10 cellular contexts compared by ENCODE assay signal in genomic region chr11:1854949-1855885, GRCh38. TPM values are rescaled to one million over a fixed set of nuclear protein-coding genes. Genes with fewer than 3 reads are reported as not detected.
DNase-seq lines count a peak whose midpoint lies in the region; ATAC-seq and TF ChIP-seq lines count a peak whose summit lies in the region.
"Had no signal": no experiment of that assay in that cellular context is flagged by ENCODE, and none has a peak within 500 bp of the region (broad histone marks: within the 10 kb centered on the region; RNA-seq: fewer than 3 reads in every experiment).

No MANE protein-coding gene starts in this region.

- DNase-seq in activated B cell treated with CpG ODN at 0.5 μM for 24 hours (no peak), coronary artery (ENCODE audit: low spot score) (no peak), esophagus squamous epithelium (lab: John Stamatoyannopoulos, UW) (no peak), foreskin keratinocyte (no peak), SW 1271 (lab: John Stamatoyannopoulos, UW) (no peak)

- CTCF ChIA-PET in activated B cell treated with CpG ODN at 0.5 μM for 24 hours (lab: Charles Lee), result interaction anchor here (1.0 to 2.6 kb wide), 2 partner anchors 27 to 36 kb away, joined by 3 to 12 read pairs; partner anchors contain the start of gene PRR33

- H3K27ac Mint-ChIP-seq in activated B cell treated with CpG ODN at 0.5 μM for 24 hours, result peak overlapping the region; percentile 63

- H3K4me1 Mint-ChIP-seq in activated B cell treated with CpG ODN at 0.5 μM for 24 hours, result peaks cover 75% of the 10 kb centered on the region

- WGBS in esophagus squamous epithelium, 2 donors, result 100% methylated on average over 2 of the region's 26 CpGs; no CpG with 5 or more reads in 1 of the 2 donors

- no peak for TF ChIP-seq POLR2A in esophagus squamous epithelium (IDR thresholded peaks at IDR 0.05)

- H3K36me3 ChIP-seq in skeletal muscle tissue (ENCODE audit: control insufficient read depth in 3 of 3, insufficient read depth in 3 of 3, low read length in 3 of 3) (no peaks in the 10 kb centered on the region), esophagus squamous epithelium (no peaks in the 10 kb centered on the region)
- H3K36me3 ChIP-seq: left lung had no signal

- H3K4me3 ChIP-seq in skeletal muscle tissue (ENCODE audit: low read length in 3 of 3), result peak overlapping the region in 1 of 3 donors; percentile 36
- no peak overlapping the region for H3K4me3 ChIP-seq in coronary artery
- H3K4me3 ChIP-seq in esophagus squamous epithelium, result peak overlapping the region in 2 of 4 donors; percentile 41 to 58

- ATAC-seq in GM18868 (IDR thresholded peaks at IDR 0.05; ENCODE audit: unreplicated experiment), result peak; percentile 40
- ATAC-seq in HG02642 (IDR thresholded peaks at IDR 0.05; ENCODE audit: poor library complexity, unreplicated experiment), result peak; percentile 35
- peak; percentile 20 for ATAC-seq in activated B cell treated with CpG ODN at 0.5 μM for 24 hours (ENCODE audit: low read depth)
- ATAC-seq in foreskin keratinocyte, result no peak
- ATAC-seq: left lung had no signal

- peak overlapping the region; percentile 79 for H3K27ac ChIP-seq in skeletal muscle tissue (ENCODE audit: low read depth, low read length)
- no peak overlapping the region for H3K27ac ChIP-seq in coronary artery
- peak overlapping the region in 1 of 4 donors; percentile 9 for H3K27ac ChIP-seq in esophagus squamous epithelium
- H3K27ac ChIP-seq in foreskin keratinocyte, result no peak overlapping the region

- intact Hi-C loops in activated B cell treated with CpG ODN at 0.5 μM for 24 hours (cut with micrococcal nuclease), result loop anchor here (1.0 to 10.0 kb wide), 7 partner anchors 12 to 1240 kb away; partner anchors contain the start of genes DUSP8, IRF7 and TNNT3
- intact Hi-C loops in esophagus squamous epithelium (cut with DNase I), result no loop called here

- no peaks in the 10 kb centered on the region for H3K27me3 Mint-ChIP-seq in activated B cell treated with CpG ODN at 0.5 μM for 24 hours

- POLR2A ChIA-PET in activated B cell treated with CpG ODN at 0.5 μM for 24 hours (lab: Charles Lee), result interaction anchor here (0.7 to 6.6 kb wide), 7 partner anchors 16 to 446 kb away, joined by 3 to 55 read pairs (median 4); partner anchors contain the start of genes C11orf21, TNNI2 and TSPAN32

- H3K4me1 ChIP-seq in skeletal muscle tissue (ENCODE audit: control insufficient read depth in 3 of 3, insufficient read depth in 3 of 3, low read length in 3 of 3), result peaks cover 24 to 56% (median 25%) of the 10 kb centered on the region in 3 donors
- peaks cover 0 to 33% (median 7%) of the 10 kb centered on the region in 3 donors for H3K4me1 ChIP-seq in esophagus squamous epithelium
- no peaks in the 10 kb centered on the region for H3K4me1 ChIP-seq in foreskin keratinocyte

- H3K9me3 ChIP-seq in skeletal muscle tissue (ENCODE audit: control insufficient read depth in 3 of 3, low read length in 3 of 3), result no peaks in the 10 kb centered on the region
- no peaks in the 10 kb centered on the region for H3K9me3 ChIP-seq in esophagus squamous epithelium
- H3K9me3 ChIP-seq: left lung had no signal

- no peak for TF ChIP-seq CTCF in activated B cell treated with CpG ODN at 0.5 μM for 24 hours (IDR thresholded peaks at IDR 0.05)
- TF ChIP-seq CTCF in coronary artery (IDR thresholded peaks at IDR 0.05), result no peak
- TF ChIP-seq CTCF in esophagus squamous epithelium (IDR thresholded peaks at IDR 0.05), result no peak
- TF ChIP-seq CTCF in foreskin keratinocyte (conservative IDR thresholded peaks at IDR 0.05), result no peak

- peaks cover 26% of the 10 kb centered on the region for H3K36me3 Mint-ChIP-seq in activated B cell treated with CpG ODN at 0.5 μM for 24 hours (ENCODE audit: low read depth)

- H3K27me3 ChIP-seq in skeletal muscle tissue (ENCODE audit: control insufficient read depth in 3 of 3, insufficient read depth in 3 of 3, low read length in 3 of 3), result no peaks in the 10 kb centered on the region
- no peaks in the 10 kb centered on the region for H3K27me3 ChIP-seq in esophagus squamous epithelium
- peaks cover 7% of the 10 kb centered on the region for H3K27me3 ChIP-seq in foreskin keratinocyte
- H3K27me3 ChIP-seq: left lung had no signal

- H3K4me3 Mint-ChIP-seq in activated B cell treated with CpG ODN at 0.5 μM for 24 hours, result peak overlapping the region; percentile 99

- H3K9ac ChIP-seq in skeletal muscle tissue (ENCODE audit: low read depth in 1 of 3, low read length in 3 of 3), result peak overlapping the region; percentile 32 to 64 (median 57)

- no peaks in the 10 kb centered on the region for H3K9me3 Mint-ChIP-seq in activated B cell treated with CpG ODN at 0.5 μM for 24 hours

RNA-seq across cellular contexts. Expression of gene LSP1, which starts 2.3 kb away (rescaled TPM):
- total RNA-seq in activated B cell treated with CpG ODN at 0.5 μM for 24 hours (301 and 303 TPM in 2 replicates), skeletal muscle tissue (29.2 TPM), esophagus squamous epithelium (10 to 100 TPM; 23.3 to 75.9 (median 46.4) TPM), foreskin keratinocyte (0.49 and 1.1 TPM in 2 replicates)
- 1.3 and 1.7 TPM in 2 replicates for polyA plus RNA-seq in foreskin keratinocyte

RNA-seq across cellular contexts. Expression of gene TNNI2, which starts 16.4 kb away (rescaled TPM):
- total RNA-seq in activated B cell treated with CpG ODN at 0.5 μM for 24 hours (1.0 and 1.5 TPM in 2 replicates), skeletal muscle tissue (2,937 TPM), esophagus squamous epithelium (10 to 100 TPM in 3 of 4 donors, not detected in 1; 14.7 to 23.8 (median 15.0) TPM), foreskin keratinocyte (5.6 and 8.6 TPM in 2 replicates)
- polyA plus RNA-seq in foreskin keratinocyte, result 8.2 and 13.1 TPM in 2 replicates
- total RNA-seq: HT1080 had no signal

RNA-seq across cellular contexts. Expression of gene SYT8, which starts 20.4 kb away (rescaled TPM):
- total RNA-seq in activated B cell treated with CpG ODN at 0.5 μM for 24 hours (not detected in 2 replicates), skeletal muscle tissue (not detected), esophagus squamous epithelium (100 to 1,000 TPM in 1 of 4 donors, 10 to 100 TPM in 3; 28.7 to 110 (median 69.3) TPM), foreskin keratinocyte (18.1 and 21.1 TPM in 2 replicates)
- polyA plus RNA-seq in foreskin keratinocyte, result 28.4 and 29.4 TPM in 2 replicates
- total RNA-seq: HT1080 had no signal

RNA-seq across cellular contexts. Expression of gene PRR33, which starts 36.5 kb away (rescaled TPM):
- 0.16 TPM in 1 of 2 replicates, not detected in the other for total RNA-seq in activated B cell treated with CpG ODN at 0.5 μM for 24 hours
- total RNA-seq in skeletal muscle tissue, result 1.0 TPM
- total RNA-seq in esophagus squamous epithelium, result not detected
- not detected in 2 replicates for total RNA-seq in foreskin keratinocyte
- polyA plus RNA-seq in foreskin keratinocyte, result not detected in 2 replicates
- total RNA-seq: HT1080, left lung had no signal

Comparison
In these comparisons a context has a peak if more than half of its experiments do, and no peak if none do; other contexts are left out.
1. RNA of gene LSP1, which starts 2.3 kb away (total RNA-seq): 301 to 303 TPM in activated B cell treated with CpG ODN at 0.5 μM for 24 hours, 23.3 to 75.9 TPM in esophagus squamous epithelium and 29.2 TPM in skeletal muscle tissue (single experiment); 0.49 to 1.1 TPM in foreskin keratinocyte; every median in the first group is over 10 times any median in the second.
2. RNA of gene TNNI2, which starts 16.4 kb away (total RNA-seq): 2,937 TPM in skeletal muscle tissue (single experiment); 14.7 to 23.8 TPM in esophagus squamous epithelium, 5.6 to 8.6 TPM in foreskin keratinocyte and 1.0 to 1.5 TPM in activated B cell treated with CpG ODN at 0.5 μM for 24 hours; every median in the first group is over 100 times any median in the second.
3. RNA of gene SYT8, which starts 20.4 kb away (total RNA-seq): 28.7 to 110 TPM in esophagus squamous epithelium and 18.1 to 21.1 TPM in foreskin keratinocyte; not detected in activated B cell treated with CpG ODN at 0.5 μM for 24 hours and not detected in skeletal muscle tissue (single experiment); every median in the first group is over 10 times any median in the second.